Comparison of ENCODE assay signal across 22 cellular contexts in genomic region chr16:88426018-88426417, GRCh38. TPM values are rescaled to one million over a fixed set of nuclear protein-coding genes. Genes with fewer than 3 reads are reported as not detected.
"Had no signal": no experiment of that assay in that cellular context is flagged by ENCODE, and none has a peak within 500 bp of the region (broad histone marks: within the 10 kb centered on the region; RNA-seq: fewer than 3 reads in every experiment).

No MANE protein-coding gene starts in this region.

- H3K4me2 ChIP-seq: KMS-11, SK-N-SH had no signal

- H3K9ac ChIP-seq: KMS-11, SK-N-SH had no signal

- H3K27ac ChIP-seq: KMS-11 had no signal

- DNase-seq: IMR-90, Kasumi-1, MM.1S, NCI-H1092 treated with DMSO at 0.1 percent for 48 hours, NCI-H1436, NCI-H187, NCI-H2029, NCI-H2081 treated with DMSO at 0.1 percent for 48 hours, NCI-H2171, NCI-H226, NCI-H446, NCI-H510A, NCI-H524 treated with DMSO at 0.1 percent for 48 hours, NCI-H69, NCI-H774, Right ventricle myocardium superior, RPMI8226, SIG-M5, SK-N-SH had no signal

- H3K9me3 ChIP-seq: SK-N-SH had no signal

- FAIRE-seq: RCC 7860 had no signal

RNA-seq across cellular contexts. Expression of gene ZNF469, which starts 43.3 kb away (rescaled TPM):
- total RNA-seq: SK-MEL-5 had no signal
